1 cellular context compared by ENCODE assay signal in genomic region chr21:43315244-43316137, GRCh38.
TF ChIP-seq lines count a peak whose summit lies in the region.

No MANE protein-coding gene starts in this region.

TF ChIP-seq in GM23338, 12 proteins besides CTCF, POLR2A, EP300 and RAD21 (continued from another document):
- TF ChIP-seq ZNF462 (CRISPR knock-in tag; IDR thresholded peaks at IDR 0.05) (no peak), NANOG (IDR thresholded peaks at IDR 0.05; ENCODE audit: borderline replicate concordance) (no peak), ETS1 (IDR thresholded peaks at IDR 0.05) (no peak), REST (IDR thresholded peaks at IDR 0.05; ENCODE audit: unreplicated experiment) (no peak), ZNF331 (CRISPR knock-in tag; IDR thresholded peaks at IDR 0.05; ENCODE audit: low read depth) (no peak), ZNF114 (CRISPR knock-in tag; IDR thresholded peaks at IDR 0.05) (no peak), EZH2phosphoT487 (IDR thresholded peaks at IDR 0.05; ENCODE audit: unreplicated experiment) (no peak), EZH2 (IDR thresholded peaks at IDR 0.05; ENCODE audit: low read depth, unreplicated experiment) (no peak), JUNB (IDR thresholded peaks at IDR 0.05; ENCODE audit: unreplicated experiment) (no peak), STAT1 (IDR thresholded peaks at IDR 0.05; ENCODE audit: unreplicated experiment) (no peak)
